In the genomic region with DNA sequence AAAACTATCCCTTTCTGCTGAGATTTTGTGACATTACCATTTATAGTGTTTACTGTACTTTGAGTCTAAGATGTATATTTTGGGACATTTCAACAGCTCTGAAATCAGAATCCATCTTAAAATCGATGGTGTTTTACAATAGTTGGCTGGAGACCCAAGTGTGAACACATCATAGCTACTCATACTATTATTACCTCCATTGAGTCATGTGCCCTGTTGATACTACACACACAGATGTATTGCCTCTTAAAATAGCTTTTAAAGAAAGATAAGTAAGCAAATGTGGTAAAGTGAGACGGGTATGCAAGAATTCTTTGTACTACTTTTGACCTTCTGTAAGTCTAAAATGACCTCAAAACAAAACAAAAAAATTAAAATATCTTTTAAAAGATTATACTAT, we compare ENCODE assay signal across 1 cellular context.
TF ChIP-seq lines count a peak whose summit lies in the region.

No MANE protein-coding gene starts in this region.

TF ChIP-seq in IMR-90, 13 proteins besides CTCF, POLR2A, EP300 and RAD21:
- TF ChIP-seq BHLHE40 (IDR thresholded peaks at IDR 0.05; ENCODE audit: low read depth, low read length) (peak; percentile 64; the same call in 1 of the 2 replicates), FOS (IDR thresholded peaks at IDR 0.05; ENCODE audit: low read depth, low read length) (no peak), USF2 (IDR thresholded peaks at IDR 0.05; ENCODE audit: low read depth, low read length) (peak; percentile 44; the same call in 1 of the 2 replicates), CEBPB (IDR thresholded peaks at IDR 0.05; ENCODE audit: low read depth, low read length) (peak; percentile 35; the same call in 1 of the 2 replicates), NFE2L2 (IDR thresholded peaks at IDR 0.05; ENCODE audit: low read depth, low read length) (no peak), CHD1 (IDR thresholded peaks at IDR 0.05; ENCODE audit: low read depth, low read length) (no peak), SMC3 (IDR thresholded peaks at IDR 0.05; ENCODE audit: low read depth, low read length) (no peak)
